Comparison of ENCODE assay signal across 21 cellular contexts in genomic region chr2:112642961-112643360, GRCh38. TPM values are rescaled to one million over a fixed set of nuclear protein-coding genes. Genes with fewer than 3 reads are reported as not detected.
DNase-seq lines count a peak whose midpoint lies in the region; ATAC-seq and TF ChIP-seq lines count a peak whose summit lies in the region.
"Had no signal": no experiment of that assay in that cellular context is flagged by ENCODE, and none has a peak within 500 bp of the region (broad histone marks: within the 10 kb centered on the region; RNA-seq: fewer than 3 reads in every experiment).

No MANE protein-coding gene starts in this region.

- ATAC-seq in left lobe of liver (no peak), HG02759 (IDR thresholded peaks at IDR 0.05; ENCODE audit: unreplicated experiment) (no peak), Right ventricle myocardium inferior (no peak), GM21367 (IDR thresholded peaks at IDR 0.05; ENCODE audit: unreplicated experiment) (no peak)
- ATAC-seq: activated naive CD8-positive, alpha-beta T cell treated with anti-CD3 and anti-CD28 coated beads, Interleukin-2, amount 50 U/mL, for 24 hours; esophagus mucosa; GM12878; sciatic nerve; T-helper 17 cell had no signal

- H4K20me1 ChIP-seq in BLaER1 treated with 17β-estradiol and CSF1 and Interleukin-3, amounts not matched to agents 10 nM and 100 nM: peaks cover 18 to 22% (median 21%) of the 10 kb centered on the region in 11 experiments

- H3K27me3 ChIP-seq in BLaER1 treated with 17β-estradiol and CSF1 and Interleukin-3, amounts not matched to agents 10 nM and 100 nM: no peaks in the 10 kb centered on the region
- H3K27me3 ChIP-seq: ovary, stomach had no signal

- H3K9ac ChIP-seq in BLaER1 treated with 17β-estradiol and CSF1 and Interleukin-3, amounts not matched to agents 10 nM and 100 nM: peak overlapping the region in 1 of 11 experiments; percentile 13; a peak in 2 of 22 replicates

- peaks cover 26 to 76% (median 62%) of the 10 kb centered on the region in 10 experiments for H3K4me1 ChIP-seq in BLaER1 treated with 17β-estradiol and CSF1 and Interleukin-3, amounts not matched to agents 10 nM and 100 nM

- H3K27ac ChIP-seq in BLaER1 treated with 17β-estradiol and CSF1 and Interleukin-3, amounts not matched to agents 10 nM and 100 nM: peak overlapping the region in 3 of 11 experiments; percentile 14 to 30 (median 17); a peak in 3 of 22 replicates
- peak overlapping the region; percentile 19; the same call in 1 of the 2 replicates for H3K27ac ChIP-seq in RWPE1
- H3K27ac ChIP-seq: left ventricle myocardium inferior, ovary had no signal

- H3K4me3 ChIP-seq in BLaER1 treated with 17β-estradiol and CSF1 and Interleukin-3, amounts not matched to agents 10 nM and 100 nM: no peak overlapping the region
- H3K4me3 ChIP-seq: GM12878, left ventricle myocardium inferior, ovary, stomach had no signal

- intact Hi-C loops in Right ventricle myocardium inferior (cut with DNase I): loop anchor here (1.0 kb wide), 1 partner anchor 43 kb away; no protein-coding TSS in a partner anchor

- peak overlapping the region in 7 of 11 experiments; percentile 22 to 97 (median 89); a peak in 14 of 22 replicates for H3K4me2 ChIP-seq in BLaER1 treated with 17β-estradiol and CSF1 and Interleukin-3, amounts not matched to agents 10 nM and 100 nM

- H3K9me3 ChIP-seq in BLaER1 treated with 17β-estradiol and CSF1 and Interleukin-3, amounts not matched to agents 10 nM and 100 nM (replicated peaks in 1 of 11): no peaks in the 10 kb centered on the region
- H3K9me3 ChIP-seq: left ventricle myocardium inferior, ovary, stomach had no signal

- CTCF ChIA-PET in RWPE1 (lab: Yijun Ruan, JAX): interaction anchor here (0.6 kb wide), 2 partner anchors 43 to 696 kb away, joined by 4 to 8 read pairs; no protein-coding TSS in a partner anchor

- POLR2A ChIA-PET in RWPE1 (lab: Yijun Ruan, JAX; ENCODE audit: low non-redundant PET): no interaction called here

- peaks cover 13 to 18% (median 14%) of the 10 kb centered on the region in 11 experiments for H3K36me3 ChIP-seq in BLaER1 treated with 17β-estradiol and CSF1 and Interleukin-3, amounts not matched to agents 10 nM and 100 nM
- H3K36me3 ChIP-seq: ovary had no signal

- no peak for TF ChIP-seq CTCF in RWPE1 (conservative IDR thresholded peaks at IDR 0.05; ENCODE audit: low read depth)

- DNase-seq in EL (peak; percentile 60), RWPE1 (ENCODE audit: low spot score) (no peak), left lobe of liver (ENCODE audit: low spot score) (peak; percentile 36), NCI-H187 treated with DMSO at 0.1 percent for 48 hours (lab: John Stamatoyannopoulos, UW) (no peak), Right ventricle myocardium inferior (ENCODE audit: missing footprints) (no peak)
- DNase-seq: activated CD4-positive, CD25-positive, alpha-beta regulatory T cell; activated naive CD8-positive, alpha-beta T cell treated with anti-CD3 and anti-CD28 coated beads, Interleukin-2, amount 50 U/mL, for 24 hours; GDM1; left ventricle myocardium inferior; NCI-H1092; NCI-H2081 treated with DMSO at 0.1 percent for 48 hours; ovary; stimulated activated CD4-positive, alpha-beta T cell treated with anti-CD3 and anti-CD28 coated beads, Interleukin-2, amount 100 ng/mL, for 24 hours; stomach; T-helper 17 cell had no signal

RNA-seq across cellular contexts. Expression of gene SLC20A1, which starts 2.8 kb away (rescaled TPM):
- 12.9 TPM for total RNA-seq in left lobe of liver
- 10.2 TPM for total RNA-seq in Right ventricle myocardium inferior

RNA-seq across cellular contexts. Expression of gene CHCHD5, which starts 58.6 kb away (rescaled TPM):
- total RNA-seq in left lobe of liver (21.2 TPM), Right ventricle myocardium inferior (20.8 TPM)

Comparison
In these comparisons a context has a peak if more than half of its experiments do, and no peak if none do; other contexts are left out.
1. DNase-seq: peak in EL (single experiment) and left lobe of liver (single experiment); none in RWPE1 (single experiment), NCI-H187 treated with DMSO at 0.1 percent for 48 hours (single experiment) and Right ventricle myocardium inferior (single experiment).